In the genomic region with DNA sequence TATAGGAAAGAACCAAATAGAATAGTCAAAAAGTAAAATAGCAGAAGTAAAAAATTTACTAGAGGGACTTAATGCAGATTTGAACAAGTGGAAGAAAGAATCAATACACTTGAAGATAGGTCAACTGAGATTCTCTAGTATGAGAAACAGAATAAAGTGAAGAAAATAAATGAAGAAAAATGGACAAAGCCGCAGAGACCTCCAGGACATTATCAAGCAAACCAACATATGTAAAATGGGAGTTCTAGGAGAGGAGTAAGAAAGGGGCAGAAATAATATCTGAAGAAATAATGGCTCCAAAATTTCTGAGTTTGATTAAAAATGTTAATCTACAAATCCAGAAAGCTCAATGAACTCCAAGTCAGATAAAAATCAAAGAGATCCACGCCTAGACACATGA, we compare ENCODE assay signal across 8 cellular contexts.
"Had no signal": no experiment of that assay in that cellular context is flagged by ENCODE, and none has a peak within 500 bp of the region (broad histone marks: within the 10 kb centered on the region; RNA-seq: fewer than 3 reads in every experiment).

No MANE protein-coding gene starts in this region.

- H3K4me3 ChIP-seq: GM23248, GM23338, HAP-1 had no signal

- DNase-seq: GM23248, GOT3, H7, H9, HCEC 1CT, HFFc6 had no signal

- H3K27ac ChIP-seq: GM23248 had no signal

- H3K36me3 ChIP-seq: HAP-1 had no signal
